ENCODE assay signal across 28 cellular contexts in the genomic region with DNA sequence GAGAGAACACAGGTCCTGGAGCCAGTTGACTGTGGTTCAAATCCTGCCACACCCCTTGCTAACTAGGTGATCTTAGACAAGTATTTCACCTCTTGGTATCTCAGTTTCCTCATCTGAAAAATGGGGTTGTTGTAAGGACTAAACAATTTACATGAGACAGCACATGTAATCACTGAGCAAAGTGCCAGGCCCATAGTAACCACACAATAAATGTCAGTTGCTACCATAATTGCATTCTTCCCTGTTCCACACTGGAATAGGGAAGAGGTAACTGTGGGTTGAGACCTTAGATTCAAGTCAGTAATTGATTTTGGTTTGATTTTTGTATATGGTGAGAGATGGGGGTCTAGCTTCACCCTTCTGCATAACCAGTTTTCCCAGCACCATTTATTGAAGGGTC.
A peak's percentile ranks its signal among the peaks of the same experiment; 100 is the strongest.
DNase-seq lines count a peak whose midpoint lies in the region; ATAC-seq and TF ChIP-seq lines count a peak whose summit lies in the region.
"Had no signal": no experiment of that assay in that cellular context is flagged by ENCODE, and none has a peak within 500 bp of the region (broad histone marks: within the 10 kb centered on the region; RNA-seq: fewer than 3 reads in every experiment).

No MANE protein-coding gene starts in this region.

- DNase-seq in left ventricle myocardium inferior: no peak
- no peak for DNase-seq in Right ventricle myocardium inferior (ENCODE audit: missing footprints)
- no peak for DNase-seq in left colon
- no peak for DNase-seq in ecto neural progenitor cell (ENCODE audit: low spot score)
- DNase-seq in left lobe of liver (ENCODE audit: low spot score): no peak
- DNase-seq in activated naive CD4-positive, alpha-beta T cell treated with anti-CD3 and anti-CD28 coated beads, Interleukin-2, amount 10 ng/mL, durations not matched to agents 7 days and 5 days: no peak
- no peak for DNase-seq in superior temporal gyrus (ENCODE audit: extremely low spot score)
- DNase-seq: 8988T; ACHN; BE2C; Calu3; DMS79 treated with DMSO at 0.1 percent for 48 hours; GF-D8; HCEC 1CT; IMR-90; NCI-H1092; NCI-H1417 treated with DMSO at 0.1 percent for 48 hours; NCI-H1694 treated with DMSO at 0.1 percent for 48 hours; NCI-H2081; NCI-H2171 treated with DMSO at 0.1 percent for 48 hours; NCI-H345; NCI-H524; NCI-H774; NK-92 treated with Interleukin-12 subunit alpha and Interleukin-12 subunit beta, amount 100 ng/mL, for 24 hours; PC-3; Right ventricle myocardium superior had no signal

- no peak overlapping the region for H3K4me3 ChIP-seq in left ventricle myocardium inferior
- no peak overlapping the region for H3K4me3 ChIP-seq in subcutaneous abdominal adipose tissue (ENCODE audit: low read depth in 1 of 5, low read length in 5 of 5)

- no peak overlapping the region for H3K27ac Mint-ChIP-seq in activated naive CD4-positive, alpha-beta T cell treated with anti-CD3 and anti-CD28 coated beads, Interleukin-2, amount 10 ng/mL, durations not matched to agents 7 days and 5 days
- H3K27ac Mint-ChIP-seq: CD14-positive monocyte had no signal

- ATAC-seq in Right ventricle myocardium inferior (no peak), left colon (peak; percentile 91), left lobe of liver (no peak)
- ATAC-seq: PC-3 had no signal

- no peak for TF ChIP-seq CTCF in left ventricle myocardium inferior (IDR thresholded peaks at IDR 0.05; ENCODE audit: borderline replicate concordance)

- peaks cover 8% of the 10 kb centered on the region for H3K27me3 Mint-ChIP-seq in activated naive CD4-positive, alpha-beta T cell treated with anti-CD3 and anti-CD28 coated beads, Interleukin-2, amount 10 ng/mL, durations not matched to agents 7 days and 5 days

- H3K9me3 ChIP-seq in left ventricle myocardium inferior (replicated peaks) (no peaks in the 10 kb centered on the region), subcutaneous abdominal adipose tissue (ENCODE audit: control insufficient read depth in 5 of 5, low read length in 5 of 5) (no peaks in the 10 kb centered on the region)
- H3K9me3 ChIP-seq: BE2C had no signal

- no peaks in the 10 kb centered on the region for H3K9me3 Mint-ChIP-seq in activated naive CD4-positive, alpha-beta T cell treated with anti-CD3 and anti-CD28 coated beads, Interleukin-2, amount 10 ng/mL, durations not matched to agents 7 days and 5 days
- H3K9me3 Mint-ChIP-seq: CD14-positive monocyte had no signal

- H3K27me3 ChIP-seq in left ventricle myocardium inferior (ENCODE audit: low read depth) (no peaks in the 10 kb centered on the region), subcutaneous abdominal adipose tissue (ENCODE audit: control insufficient read depth in 5 of 5, insufficient read depth in 4 of 5, low read length in 5 of 5) (no peaks in the 10 kb centered on the region)
- H3K27me3 ChIP-seq: BE2C had no signal

- H3K36me3 ChIP-seq in left ventricle myocardium inferior (peaks cover 81% of the 10 kb centered on the region), subcutaneous abdominal adipose tissue (ENCODE audit: control insufficient read depth in 5 of 5, insufficient read depth in 5 of 5, low read length in 5 of 5) (peaks cover 46 to 87% (median 63%) of the 10 kb centered on the region in 5 donors)
- H3K36me3 ChIP-seq: BE2C had no signal

- intact Hi-C loops in left ventricle myocardium inferior (cut with micrococcal nuclease) (no loop called here), Right ventricle myocardium inferior (cut with DNase I) (no loop called here), left colon (cut with DNase I, micrococcal nuclease) (no loop called here)

- CTCF ChIA-PET in activated naive CD4-positive, alpha-beta T cell treated with anti-CD3 and anti-CD28 coated beads, Interleukin-2, amount 10 ng/mL, durations not matched to agents 7 days and 5 days (lab: Charles Lee): interaction anchor here (1.8 kb wide), 1 partner anchor 48 kb away, joined by 4 read pairs; no protein-coding TSS in a partner anchor

- peaks cover 91% of the 10 kb centered on the region for H3K4me1 ChIP-seq in left ventricle myocardium inferior
- H3K4me1 ChIP-seq in subcutaneous abdominal adipose tissue (ENCODE audit: control insufficient read depth in 5 of 5, insufficient read depth in 5 of 5, low read length in 5 of 5): peaks cover 2 to 89% (median 52%) of the 10 kb centered on the region in 5 donors
- H3K4me1 ChIP-seq: BE2C had no signal

- no peaks in the 10 kb centered on the region for H3K36me3 Mint-ChIP-seq in activated naive CD4-positive, alpha-beta T cell treated with anti-CD3 and anti-CD28 coated beads, Interleukin-2, amount 10 ng/mL, durations not matched to agents 7 days and 5 days
- H3K36me3 Mint-ChIP-seq: CD14-positive monocyte had no signal

- no peak overlapping the region for H3K4me3 Mint-ChIP-seq in activated naive CD4-positive, alpha-beta T cell treated with anti-CD3 and anti-CD28 coated beads, Interleukin-2, amount 10 ng/mL, durations not matched to agents 7 days and 5 days
- H3K4me3 Mint-ChIP-seq: CD14-positive monocyte had no signal

- no peak overlapping the region for H3K9ac ChIP-seq in subcutaneous abdominal adipose tissue (ENCODE audit: low read length in 5 of 5)

- H3K27ac ChIP-seq in left ventricle myocardium inferior (replicated peaks) (peak overlapping the region; percentile 64), subcutaneous abdominal adipose tissue (ENCODE audit: low read depth, low read length) (peak overlapping the region; percentile 99)

- H3K4me1 Mint-ChIP-seq in activated naive CD4-positive, alpha-beta T cell treated with anti-CD3 and anti-CD28 coated beads, Interleukin-2, amount 10 ng/mL, durations not matched to agents 7 days and 5 days: no peaks in the 10 kb centered on the region
